In the genomic region with DNA sequence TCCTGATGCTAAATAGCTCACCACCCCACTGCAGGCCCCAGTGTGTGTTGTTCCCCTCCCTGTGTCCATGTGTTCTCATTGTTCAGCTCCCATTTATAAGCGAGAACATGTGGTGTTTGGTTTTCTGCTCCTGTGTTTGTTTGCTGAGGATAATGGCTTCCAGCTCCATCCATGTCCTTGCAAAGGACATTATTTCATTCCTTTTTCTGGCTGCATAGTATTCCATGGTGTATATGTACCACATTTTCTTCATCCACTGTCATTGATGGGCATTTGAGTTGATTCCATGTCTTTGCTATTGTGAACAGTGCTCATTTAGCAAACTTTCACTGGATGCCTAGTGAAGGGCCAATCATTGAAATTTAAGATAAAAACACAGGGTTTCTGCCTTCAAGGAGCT, we compare ENCODE assay signal across 9 cellular contexts. TPM values are rescaled to one million over a fixed set of nuclear protein-coding genes. Genes with fewer than 3 reads are reported as not detected.
A peak's percentile ranks its signal among the peaks of the same experiment; 100 is the strongest.
DNase-seq lines count a peak whose midpoint lies in the region; ATAC-seq, FAIRE-seq and TF ChIP-seq lines count a peak whose summit lies in the region.
"Not testable (repeated sequence)": the region's sequence is repeated elsewhere in the genome, so short reads cannot be mapped to it uniquely, and the experiment has no call there.
"Had no signal": no experiment of that assay in that cellular context is flagged by ENCODE, and none has a peak within 500 bp of the region (broad histone marks: within the 10 kb centered on the region; RNA-seq: fewer than 3 reads in every experiment).

No MANE protein-coding gene starts in this region.

- H3K27me3 ChIP-seq in K562 (ENCODE audit: control insufficient read depth in 2 of 2, insufficient read depth in 2 of 2, low read length in 2 of 2), result not testable (repeated sequence)

- intact Hi-C loops in K562 (cut with micrococcal nuclease), result not testable (repeated sequence)

- H3K9me1 ChIP-seq in K562 (ENCODE audit: control insufficient read depth, insufficient read depth, low read length), result not testable (repeated sequence)

- not testable (repeated sequence) for TF ChIP-seq EP300 in K562 (IDR thresholded peaks at IDR 0.05; ENCODE audit: low read length)

- FAIRE-seq in K562 (lab: Jason Lieb, UNC), result not testable (repeated sequence)

- CTCF ChIA-PET in HEK293 (lab: Yijun Ruan, JAX), result interaction anchor here (0.6 to 1.1 kb wide), 4 partner anchors 15 to 57 kb away, joined by 3 to 5 read pairs (median 3); no protein-coding TSS in a partner anchor
- CTCF ChIA-PET in K562 (lab: Yijun Ruan, JAX; ENCODE audit: low intra/inter-chr PET ratio), result not testable (repeated sequence)

- ATAC-seq in K562, result not testable (repeated sequence)

- not testable (repeated sequence) for H3K79me2 ChIP-seq in K562 (ENCODE audit: control insufficient read depth, insufficient read depth, low read length)

- not testable (repeated sequence) for TF ChIP-seq POLR2A in K562 (conservative IDR thresholded peaks at IDR 0.05)

- H3K27ac ChIP-seq in HEK293 (ENCODE audit: extremely low read depth, low read depth, low read length); K562 (ENCODE audit: extremely low read depth, low read depth, low read length): not testable (repeated sequence)

- not testable (repeated sequence) for TF ChIP-seq RAD21 in K562 (CRISPR knock-in tag; conservative IDR thresholded peaks at IDR 0.05 in 1 of 2, IDR thresholded peaks at IDR 0.05 in 1 of 2)

- not testable (repeated sequence) for BruUV-seq in K562 (replicated peaks; lab: Mats Ljungman, UMichigan)

- in situ Hi-C loops in K562 (cut with MboI), result not testable (repeated sequence)

- TF ChIP-seq CTCF in HEK293 (tag by site-specific recombination; IDR thresholded peaks at IDR 0.05); K562 (IDR thresholded peaks at IDR 0.05 in 2 of 3, conservative IDR thresholded peaks at IDR 0.05 in 1 of 3; ENCODE audit: insufficient read depth in 2 of 3, low read depth in 1 of 3, low read length in 3 of 3): not testable (repeated sequence)

- 0% methylated on average over 1 of the region's 1 CpG for WGBS in K562 (ENCODE audit: insufficient coverage, low coverage, missing lambda C conversion rate)

- H3K36me3 ChIP-seq in HEK293 (ENCODE audit: control insufficient read depth in 2 of 2, insufficient read depth in 1 of 2, low read length in 2 of 2); K562 (ENCODE audit: control insufficient read depth, insufficient read depth, low read length): not testable (repeated sequence)

- POLR2A ChIA-PET in HEK293 (lab: Yijun Ruan, JAX); K562 (lab: Yijun Ruan, JAX): not testable (repeated sequence)

- H3K4me3 ChIP-seq in HEK293 (ENCODE audit: low read depth, low read length); K562: not testable (repeated sequence)

- H3K9ac ChIP-seq in K562 (ENCODE audit: insufficient read depth in 1 of 2, low read depth in 2 of 2, low read length in 2 of 2), result not testable (repeated sequence)

- not testable (repeated sequence) for H4K20me1 ChIP-seq in K562 (replicated peaks; ENCODE audit: control insufficient read depth, insufficient read depth, low read length)

- not testable (repeated sequence) for H3K4me1 ChIP-seq in HEK293 (ENCODE audit: control insufficient read depth, insufficient read depth, low read length); K562 (replicated peaks in 1 of 2; ENCODE audit: control insufficient read depth in 2 of 2, insufficient read depth in 2 of 2, low read length in 2 of 2)

- not testable (repeated sequence) for H3K9me3 ChIP-seq in HEK293 (ENCODE audit: control insufficient read depth, insufficient read depth, low read depth, low read length); K562 (replicated peaks; ENCODE audit: control insufficient read depth, insufficient read depth, low read depth, low read length)

- H3K4me2 ChIP-seq in K562 (ENCODE audit: insufficient read depth, low read length), result not testable (repeated sequence)

- not testable (repeated sequence) for DNase-seq in K562 (ENCODE audit: extremely low read depth in 1 of 4, low spot score in 3 of 4)

- H2AFZ ChIP-seq in K562 (ENCODE audit: low read depth, low read length), result not testable (repeated sequence)

TF ChIP-seq in HEK293, 187 proteins besides CTCF, POLR2A, EP300 and RAD21:
- TF ChIP-seq ZNF146 (tag by site-specific recombination; IDR thresholded peaks at IDR 0.05) (peak; percentile 92), ZNF580 (tag by site-specific recombination; IDR thresholded peaks at IDR 0.05) (peak; percentile 72; the same call in 1 of the 2 replicates)

TF ChIP-seq in K562, 482 proteins besides CTCF, POLR2A, EP300 and RAD21:
- peak; percentile 30 for TF ChIP-seq ZNF146 (CRISPR knock-in tag; IDR thresholded peaks at IDR 0.05; ENCODE audit: unreplicated experiment)

RNA-seq across cellular contexts. Expression of gene HOPX, which starts 45.5 kb away (rescaled TPM):
- total RNA-seq in K562 (2011; cell fraction: chromatin; rRNA removed; ENCODE audit: low replicate concordance), result not detected in 2 replicates
- not detected in 2 replicates for total RNA-seq in K562 (2011; cell fraction: nucleolus; rRNA removed)
- total RNA-seq in K562 (2011; cell fraction: nucleoplasm; rRNA removed), result not detected in 2 replicates
- total RNA-seq in K562 (2014; rRNA removed), result not detected in 2 replicates
- not detected in 2 replicates for total RNA-seq in K562 (2014; rRNA removed; fragmentation: Illumina TruSeq; extraction: Trizol)
- total RNA-seq in K562 (2015; rRNA removed; fragmentation: Illumina TruSeq; extraction: Trizol), result not detected in 2 replicates
- total RNA-seq in K562 (2021), result 0.24 and 0.27 TPM in 2 replicates
- not detected in 2 replicates for polyA plus RNA-seq in K562 (2011; rRNA removed)
- polyA plus RNA-seq in K562 (2011; cell fraction: cytosol; rRNA removed), result not detected in 2 replicates
- not detected in 2 replicates for polyA plus RNA-seq in K562 (2011; cell fraction: nucleus; rRNA removed)
- not detected in 2 replicates for polyA plus RNA-seq in K562 (2012)
- polyA plus RNA-seq in K562 (2014; fragmentation: Illumina TruSeq; extraction: Trizol), result not detected in 2 replicates
- not detected for polyA plus RNA-seq in K562 (2014; fragmentation: Nextera tagmentation; extraction: Ambion mirVana)
- not detected in 2 replicates for polyA plus RNA-seq in K562 (2014; rRNA removed)
- not detected in 2 replicates for polyA minus RNA-seq in K562 (2011; rRNA and poly(A)+ RNA removed)
- not detected in 2 replicates for polyA minus RNA-seq in K562 (2011; cell fraction: cytosol; rRNA and poly(A)+ RNA removed)
- polyA minus RNA-seq in K562 (2011; cell fraction: nucleus; rRNA and poly(A)+ RNA removed), result not detected in 2 replicates
- total RNA-seq: A172, A673, Caco-2, Calu3, Daoy had no signal
- polyA plus RNA-seq: A549, BJ had no signal
